In the genomic region with DNA sequence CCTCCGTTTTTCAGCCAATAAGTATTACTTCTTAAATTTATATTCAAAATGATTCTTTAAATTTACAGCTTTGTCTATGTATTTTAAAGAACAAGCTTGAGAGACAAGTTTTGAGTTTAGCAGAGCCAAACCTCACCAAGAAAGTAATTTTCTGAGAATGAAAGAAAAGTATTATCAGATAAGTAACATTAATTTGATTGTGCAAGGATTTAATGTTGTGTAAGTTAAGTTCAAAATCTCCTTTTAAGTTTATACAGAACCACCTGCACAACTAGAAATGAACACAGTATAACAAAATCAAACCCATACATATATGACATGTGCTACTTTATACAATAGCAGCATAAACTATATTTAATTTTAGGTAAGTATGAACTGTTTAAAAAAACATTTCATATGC, we compare ENCODE assay signal across 9 cellular contexts.
"Had no signal": no experiment of that assay in that cellular context is flagged by ENCODE, and none has a peak within 500 bp of the region (broad histone marks: within the 10 kb centered on the region; RNA-seq: fewer than 3 reads in every experiment).

No MANE protein-coding gene starts in this region.

- H3K9ac ChIP-seq: GM23248, KMS-11 had no signal

- H3K27ac ChIP-seq: GM23248, KMS-11 had no signal

- H2AFZ ChIP-seq: GM23248 had no signal

- H3K4me3 ChIP-seq: GM23248 had no signal

- FAIRE-seq: H54, HTR-8/SVneo had no signal

- H3K4me2 ChIP-seq: KMS-11 had no signal

- DNase-seq: GM23248, GOT3, H9, HCEC 1CT, Karpas-422, KBM-7 had no signal
